ENCODE assay signal across 9 cellular contexts in the genomic region with DNA sequence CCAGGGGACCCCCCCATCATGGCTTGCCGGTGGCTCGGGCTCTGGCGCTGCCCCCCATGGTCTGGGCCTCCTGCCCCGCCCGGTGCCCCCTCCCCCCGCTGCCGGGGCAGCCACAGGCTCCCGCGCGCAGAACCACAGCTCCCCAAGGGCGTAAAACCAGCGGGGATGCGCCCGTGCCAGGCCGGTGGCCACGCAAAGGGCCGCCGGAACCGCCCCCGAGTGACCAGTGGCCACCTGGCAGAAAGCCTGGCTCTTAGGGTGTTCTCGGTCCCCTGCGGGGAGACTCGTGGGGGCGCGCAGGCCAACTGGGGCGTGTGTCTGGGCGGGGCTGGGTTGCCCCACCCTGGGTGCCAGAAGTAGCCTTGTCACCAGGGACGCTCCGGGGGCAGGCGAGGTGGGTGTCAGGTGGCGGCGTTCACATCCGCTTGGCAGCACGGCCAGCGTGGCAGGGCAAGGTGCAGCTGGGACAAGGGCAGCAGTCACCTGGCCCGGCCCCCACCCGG. TPM values are rescaled to one million over a fixed set of nuclear protein-coding genes. Genes with fewer than 3 reads are reported as not detected.
DNase-seq lines count a peak whose midpoint lies in the region; ATAC-seq and TF ChIP-seq lines count a peak whose summit lies in the region.
"Had no signal": no experiment of that assay in that cellular context is flagged by ENCODE, and none has a peak within 500 bp of the region (broad histone marks: within the 10 kb centered on the region; RNA-seq: fewer than 3 reads in every experiment).

No MANE protein-coding gene starts in this region.

- TF ChIP-seq CTCF in tibial artery (IDR thresholded peaks at IDR 0.05): no peak

- H3K4me1 ChIP-seq in iPS-20b (ENCODE audit: insufficient read depth, low read length) (peaks cover 5% of the 10 kb centered on the region; the same call in 1 of the 2 replicates), tibial artery (peaks cover 0 to 48% (median 24%) of the 10 kb centered on the region in 4 donors)

- no peaks in the 10 kb centered on the region for H3K9me3 Mint-ChIP-seq in activated naive CD4-positive, alpha-beta T cell treated with anti-CD3 and anti-CD28 coated beads, Interleukin-2, amount 10 ng/mL, durations not matched to agents 7 days and 5 days

- CTCF ChIA-PET in activated naive CD4-positive, alpha-beta T cell treated with anti-CD3 and anti-CD28 coated beads, Interleukin-2, amount 10 ng/mL, durations not matched to agents 7 days and 5 days (lab: Charles Lee): no interaction called here

- H3K27ac ChIP-seq in iPS-20b (ENCODE audit: low read length) (no peak overlapping the region), tibial artery (peak overlapping the region; percentile 67 to 73)

- H3K9ac ChIP-seq in iPS-20b (ENCODE audit: low read depth, low read length): no peak overlapping the region

- peaks cover 7% of the 10 kb centered on the region for H3K4me1 Mint-ChIP-seq in activated naive CD4-positive, alpha-beta T cell treated with anti-CD3 and anti-CD28 coated beads, Interleukin-2, amount 10 ng/mL, durations not matched to agents 7 days and 5 days
- peaks cover 8% of the 10 kb centered on the region for H3K4me1 Mint-ChIP-seq in T-helper 17 cell

- DNase-seq in activated naive CD4-positive, alpha-beta T cell treated with anti-CD3 and anti-CD28 coated beads, Interleukin-2, amount 10 ng/mL, durations not matched to agents 7 days and 5 days: no peak
- DNase-seq in activated naive CD4-positive, alpha-beta T cell treated with anti-CD3 and anti-CD28 coated beads, Interleukin-2, amount 50 U/mL, for 16 hours: no peak
- DNase-seq in T-helper 17 cell (no peak), tibial artery (no peak), dermis blood vessel endothelial cell (no peak)
- DNase-seq: SHP77 treated with DMSO at 0.1 percent for 48 hours had no signal

- no peak overlapping the region for H3K27ac Mint-ChIP-seq in activated naive CD4-positive, alpha-beta T cell treated with anti-CD3 and anti-CD28 coated beads, Interleukin-2, amount 10 ng/mL, durations not matched to agents 7 days and 5 days
- H3K27ac Mint-ChIP-seq in T-helper 17 cell: no peak overlapping the region

- H3K27me3 Mint-ChIP-seq in activated naive CD4-positive, alpha-beta T cell treated with anti-CD3 and anti-CD28 coated beads, Interleukin-2, amount 10 ng/mL, durations not matched to agents 7 days and 5 days: peaks cover 46% of the 10 kb centered on the region
- H3K27me3 Mint-ChIP-seq in T-helper 17 cell: no peaks in the 10 kb centered on the region

- H3K27me3 ChIP-seq in iPS-20b (ENCODE audit: insufficient read depth, low read length) (peaks cover 32% of the 10 kb centered on the region), tibial artery (no peaks in the 10 kb centered on the region)

- H3K36me3 ChIP-seq in iPS-20b (ENCODE audit: insufficient read depth, low read depth, low read length): no peaks in the 10 kb centered on the region
- no peaks in the 10 kb centered on the region for H3K36me3 ChIP-seq in tibial artery

- ATAC-seq in T-helper 17 cell: no peak
- no peak for ATAC-seq in GM18867 (IDR thresholded peaks at IDR 0.05; ENCODE audit: unreplicated experiment)
- no peak for ATAC-seq in HG03342 (IDR thresholded peaks at IDR 0.05; ENCODE audit: unreplicated experiment)

- no peaks in the 10 kb centered on the region for H3K36me3 Mint-ChIP-seq in activated naive CD4-positive, alpha-beta T cell treated with anti-CD3 and anti-CD28 coated beads, Interleukin-2, amount 10 ng/mL, durations not matched to agents 7 days and 5 days
- no peaks in the 10 kb centered on the region for H3K36me3 Mint-ChIP-seq in T-helper 17 cell (ENCODE audit: low read depth)

- no peaks in the 10 kb centered on the region for H3K9me3 ChIP-seq in T-helper 17 cell (ENCODE audit: control insufficient read depth, low read length, poor library complexity, severe bottlenecking)
- H3K9me3 ChIP-seq in iPS-20b (ENCODE audit: insufficient read depth, low read depth, low read length): no peaks in the 10 kb centered on the region
- H3K9me3 ChIP-seq in tibial artery: no peaks in the 10 kb centered on the region

- intact Hi-C loops in tibial artery (cut with DNase I; ENCODE audit: low total_unique reads): no loop called here

- peak overlapping the region; percentile 49 for H3K4me3 Mint-ChIP-seq in activated naive CD4-positive, alpha-beta T cell treated with anti-CD3 and anti-CD28 coated beads, Interleukin-2, amount 10 ng/mL, durations not matched to agents 7 days and 5 days
- H3K4me3 Mint-ChIP-seq in T-helper 17 cell: peak overlapping the region; percentile 43

- H3K4me3 ChIP-seq in iPS-20b (ENCODE audit: low read length) (peak overlapping the region; percentile 54; the same call in 1 of the 2 replicates), tibial artery (peak overlapping the region; percentile 59 to 87)

RNA-seq across cellular contexts. Expression of gene AGPAT2, which starts 0.5 kb away (rescaled TPM):
- total RNA-seq in T-helper 17 cell (1 to 10 TPM; 7.7 to 8.5 TPM), dermis blood vessel endothelial cell (46.1 and 62.6 TPM in 2 replicates)

RNA-seq across cellular contexts. Expression of gene DIPK1B, which starts 24.6 kb away (rescaled TPM):
- total RNA-seq in T-helper 17 cell: 1 to 10 TPM; 1.3 to 3.2 TPM
- total RNA-seq in dermis blood vessel endothelial cell: 172 and 238 TPM in 2 replicates

RNA-seq across cellular contexts. Expression of gene EGFL7, which starts 25.1 kb away (rescaled TPM):
- total RNA-seq in T-helper 17 cell (1 to 10 TPM in 1 of 2 donors, not detected in 1; 5.7 TPM), dermis blood vessel endothelial cell (571 and 768 TPM in 2 replicates)

RNA-seq across cellular contexts. Expression of gene LCN10, which starts 55.0 kb away (rescaled TPM):
- under 1 TPM in 1 of 2 donors, not detected in 1; 0.90 TPM for total RNA-seq in T-helper 17 cell
- total RNA-seq in dermis blood vessel endothelial cell: 0.05 TPM in 1 of 2 replicates, not detected in the other

Comparison
In these comparisons a context has a peak if more than half of its experiments do, and no peak if none do; other contexts are left out.
1. RNA of gene DIPK1B, which starts 24.6 kb away (total RNA-seq): 172 to 238 TPM in dermis blood vessel endothelial cell; 1.3 to 3.2 TPM in T-helper 17 cell; every median in the first group is over 10 times any median in the second.
2. RNA of gene EGFL7, which starts 25.1 kb away (total RNA-seq): 571 to 768 TPM in dermis blood vessel endothelial cell; 5.7 TPM in T-helper 17 cell; every median in the first group is over 10 times any median in the second.